In genomic region chr3:86282106-86282787, GRCh38 we compare ENCODE assay signal across 28 cellular contexts.
DNase-seq lines count a peak whose midpoint lies in the region; ATAC-seq, FAIRE-seq and TF ChIP-seq lines count a peak whose summit lies in the region.
"Had no signal": no experiment of that assay in that cellular context is flagged by ENCODE, and none has a peak within 500 bp of the region (broad histone marks: within the 10 kb centered on the region; RNA-seq: fewer than 3 reads in every experiment).

No MANE protein-coding gene starts in this region.

- 51% methylated on average over 13 of the region's 30 CpGs for WGBS in HepG2 (ENCODE audit: low lambda C conversion rate)

- peak; percentile 71 for DNase-seq in cardiac septum (ENCODE audit: low spot score)
- DNase-seq in right atrium auricular region (ENCODE audit: low spot score) = no peak
- DNase-seq in activated gamma-delta T cell (lab: John Stamatoyannopoulos, UW) = peak; percentile 5
- no peak for DNase-seq in HepG2 (ENCODE audit: low spot score)
- no peak for DNase-seq in sciatic nerve (ENCODE audit: low spot score)
- DNase-seq in NK-92 treated with Interleukin-12 subunit alpha and Interleukin-12 subunit beta, amount 100 ng/mL, for 24 hours (lab: John Stamatoyannopoulos, UW) = no peak
- DNase-seq: AML-193; CD4-positive, alpha-beta memory T cell; COR-L47; DMS53; H9; Kasumi-1; NCI-H1092 treated with DMSO at 0.1 percent for 48 hours; NCI-H1436; NCI-H187 treated with DMSO at 0.1 percent for 48 hours; NCI-H446 treated with DMSO at 0.1 percent for 48 hours; NCI-H526; NCI-H82; RPMI8226; SIG-M5 had no signal

- ATAC-seq in HepG2 = peak; percentile 41; the same call in 2 of the 3 replicates
- peak; percentile 26 for ATAC-seq in sciatic nerve
- ATAC-seq in GM18868 (IDR thresholded peaks at IDR 0.05; ENCODE audit: unreplicated experiment) = no peak
- ATAC-seq in HG02623 (IDR thresholded peaks at IDR 0.05; ENCODE audit: unreplicated experiment) = no peak
- ATAC-seq: A549, GM23338, K562 had no signal

- H3K27ac ChIP-seq in right atrium auricular region = no peak overlapping the region
- no peak overlapping the region for H3K27ac ChIP-seq in HepG2 (ENCODE audit: extremely low read length, insufficient read depth, low read length)
- H3K27ac ChIP-seq: A549; BLaER1 treated with 17β-estradiol and CSF1 and Interleukin-3, amounts not matched to agents 10 nM and 100 nM; SK-N-MC had no signal

- TF ChIP-seq CTCF in right atrium auricular region (IDR thresholded peaks at IDR 0.05) (no peak), HepG2 (CRISPR knock-in tag; IDR thresholded peaks at IDR 0.05) (no peak)

- POLR2A ChIA-PET in HepG2 (lab: Yijun Ruan, JAX) = no interaction called here

- no peak for TF ChIP-seq POLR2A in HepG2 (IDR thresholded peaks at IDR 0.05; ENCODE audit: insufficient read depth in 1 of 2, low read depth in 2 of 2, low read length in 2 of 2)

- intact Hi-C loops in cardiac septum (cut with DNase I) (no loop called here), HepG2 (cut with micrococcal nuclease; ENCODE audit: unreplicated experiment) (no loop called here), sciatic nerve (cut with DNase I) (no loop called here)

- H3K27me3 ChIP-seq in right atrium auricular region = no peaks in the 10 kb centered on the region
- no peaks in the 10 kb centered on the region for H3K27me3 ChIP-seq in HepG2 (ENCODE audit: control insufficient read depth in 1 of 2, insufficient read depth in 2 of 2, low read length in 2 of 2)
- H3K27me3 ChIP-seq: BLaER1 treated with 17β-estradiol and CSF1 and Interleukin-3, amounts not matched to agents 10 nM and 100 nM had no signal

- H3K36me3 ChIP-seq in right atrium auricular region (no peaks in the 10 kb centered on the region), HepG2 (replicated peaks in 1 of 2; ENCODE audit: control insufficient read depth in 1 of 2, insufficient read depth in 2 of 2, low read length in 2 of 2) (no peaks in the 10 kb centered on the region)
- H3K36me3 ChIP-seq: BLaER1 treated with 17β-estradiol and CSF1 and Interleukin-3, amounts not matched to agents 10 nM and 100 nM had no signal

- no peaks in the 10 kb centered on the region for H3K79me2 ChIP-seq in HepG2 (ENCODE audit: insufficient read depth, low read length)

- BruUV-seq in HepG2 (replicated peaks; lab: Mats Ljungman, UMichigan) = no TSS peak

- no peak overlapping the region for H3K9ac ChIP-seq in HepG2 (ENCODE audit: insufficient read depth, low read depth, low read length)
- H3K9ac ChIP-seq: BLaER1 treated with 17β-estradiol and CSF1 and Interleukin-3, amounts not matched to agents 10 nM and 100 nM had no signal

- FAIRE-seq in HepG2 (lab: Jason Lieb, UNC) = no peak
- FAIRE-seq: A549, GM18507, K562 had no signal

- no peaks in the 10 kb centered on the region for H4K20me1 ChIP-seq in HepG2 (ENCODE audit: insufficient read depth, low read length)
- H4K20me1 ChIP-seq: BLaER1 treated with 17β-estradiol and CSF1 and Interleukin-3, amounts not matched to agents 10 nM and 100 nM had no signal

- no peaks in the 10 kb centered on the region for H3K9me3 ChIP-seq in right atrium auricular region
- no peaks in the 10 kb centered on the region for H3K9me3 ChIP-seq in HepG2 (ENCODE audit: low read length)
- H3K9me3 ChIP-seq: A549 had no signal

- no peak overlapping the region for H2AFZ ChIP-seq in HepG2 (ENCODE audit: low read length)
- H2AFZ ChIP-seq: GM23338 had no signal

- TF ChIP-seq EP300 in HepG2 (IDR thresholded peaks at IDR 0.05; ENCODE audit: low read depth in 2 of 2, low read length in 2 of 2) (no peak), HepG2 (CRISPR knock-in tag; IDR thresholded peaks at IDR 0.05; ENCODE audit: borderline replicate concordance) (no peak)

- H3K4me2 ChIP-seq in HepG2 (ENCODE audit: low read depth, low read length) = no peak overlapping the region
- H3K4me2 ChIP-seq: A549; BLaER1 treated with 17β-estradiol and CSF1 and Interleukin-3, amounts not matched to agents 10 nM and 100 nM; GM23338 had no signal

- H3K4me1 ChIP-seq in right atrium auricular region = no peaks in the 10 kb centered on the region
- no peaks in the 10 kb centered on the region for H3K4me1 ChIP-seq in HepG2 (ENCODE audit: insufficient read depth, low read length)
- H3K4me1 ChIP-seq: A549; BLaER1 treated with 17β-estradiol and CSF1 and Interleukin-3, amounts not matched to agents 10 nM and 100 nM had no signal

- CTCF ChIA-PET in HepG2 (lab: Yijun Ruan, JAX; ENCODE audit: low intra/inter-chr PET ratio, low total read pairs) = no interaction called here

- in situ Hi-C loops in HepG2 (cut with HindIII; ENCODE audit: extremely low pct_ligation_motif_present, low pct_unique_long_range_greater_than_20kb) = no loop called here

- H3K4me3 ChIP-seq in right atrium auricular region (no peak overlapping the region), HepG2 (replicated peaks in 1 of 3; ENCODE audit: insufficient read depth in 1 of 3, low read depth in 2 of 3, low read length in 3 of 3) (no peak overlapping the region)
- H3K4me3 ChIP-seq: A549; BLaER1 treated with 17β-estradiol and CSF1 and Interleukin-3, amounts not matched to agents 10 nM and 100 nM; GM23338; K562; SK-N-MC had no signal

- no peak for TF ChIP-seq RAD21 in HepG2 (CRISPR knock-in tag; IDR thresholded peaks at IDR 0.05)

TF ChIP-seq in HepG2, 621 proteins besides CTCF, POLR2A, EP300 and RAD21:
- TF ChIP-seq ZNF703 (CRISPR knock-in tag; IDR thresholded peaks at IDR 0.05; ENCODE audit: borderline replicate concordance) = no peak

Comparison
In these comparisons a context has a peak if more than half of its experiments do, and no peak if none do; other contexts are left out.
1. DNase-seq: peak in cardiac septum (single experiment) and activated gamma-delta T cell (single experiment); none in right atrium auricular region (single experiment), HepG2 (single experiment), sciatic nerve (single experiment) and NK-92 treated with Interleukin-12 subunit alpha and Interleukin-12 subunit beta, amount 100 ng/mL, for 24 hours (single experiment).
2. ATAC-seq: peak in HepG2 (single experiment) and sciatic nerve (single experiment); none in GM18868 (single experiment) and HG02623 (single experiment).